Comparison of ENCODE assay signal across 8 cellular contexts in the genomic region with DNA sequence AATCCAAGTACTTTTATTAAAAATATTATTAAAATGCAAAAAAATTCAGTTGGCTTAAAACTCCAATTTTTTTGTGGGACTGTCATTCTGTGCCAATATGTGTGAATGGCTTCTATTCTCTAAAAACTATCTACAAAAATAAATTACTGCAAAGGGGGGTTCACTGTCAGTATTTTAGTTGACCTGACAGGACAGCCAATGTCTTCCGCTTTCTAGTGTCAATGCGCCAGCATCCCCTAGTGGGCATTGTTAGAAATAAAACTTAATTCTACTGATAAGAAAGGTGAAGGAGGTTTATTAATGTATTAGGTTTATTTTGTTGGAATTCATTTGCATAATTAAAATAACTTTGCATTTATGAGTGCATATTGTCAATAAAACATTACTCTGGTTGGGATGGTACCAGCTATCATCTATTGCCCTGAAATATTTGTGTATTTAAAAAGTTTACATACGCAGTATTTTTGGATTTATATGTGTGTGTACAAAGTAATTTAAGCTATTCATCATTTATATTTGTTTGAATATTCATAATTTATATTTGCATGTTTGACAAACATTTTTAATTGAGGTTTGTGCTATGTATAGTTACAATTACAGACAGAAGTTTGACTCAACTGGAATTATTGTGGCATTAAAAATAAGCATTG.
DNase-seq lines count a peak whose midpoint lies in the region; ATAC-seq and TF ChIP-seq lines count a peak whose summit lies in the region.

No MANE protein-coding gene starts in this region.

- H3K36me3 ChIP-seq in spleen, result no peaks in the 10 kb centered on the region

- H3K4me1 ChIP-seq in spleen, result no peaks in the 10 kb centered on the region

- H3K27ac Mint-ChIP-seq in activated T-cell treated with anti-CD3 and anti-CD28 coated beads, Interleukin-2, amount 50 U/mL, for 24 hours, result no peak overlapping the region

- no peaks in the 10 kb centered on the region for H3K36me3 Mint-ChIP-seq in activated T-cell treated with anti-CD3 and anti-CD28 coated beads, Interleukin-2, amount 50 U/mL, for 24 hours (ENCODE audit: low read depth)

- no peak for ATAC-seq in HG02938 (IDR thresholded peaks at IDR 0.05; ENCODE audit: unreplicated experiment)

- H3K27ac ChIP-seq in spleen, result no peak overlapping the region

- H3K9me3 Mint-ChIP-seq in activated T-cell treated with anti-CD3 and anti-CD28 coated beads, Interleukin-2, amount 50 U/mL, for 24 hours, result no peaks in the 10 kb centered on the region

- TF ChIP-seq POLR2A in spleen (IDR thresholded peaks at IDR 0.05), result no peak

- H3K4me3 ChIP-seq in fibroblast of the aortic adventitia (ENCODE audit: low read depth, low read length) (no peak overlapping the region), spleen (no peak overlapping the region)

- WGBS in spleen, 5 donors, result 63 to 74% (median 68%) methylated on average over 3 of the region's 3 CpGs

- H3K27me3 ChIP-seq in spleen (replicated peaks in 1 of 7), result no peaks in the 10 kb centered on the region

- peak; percentile 27 to 28 for DNase-seq in activated T-cell treated with anti-CD3 and anti-CD28 coated beads, Interleukin-2, amount 50 U/mL, for 48 hours
- DNase-seq in activated T-cell treated with anti-CD3 and anti-CD28 coated beads, Interleukin-2, amount 50 U/mL, for 24 hours, result no peak
- peak; percentile 26 for DNase-seq in KG1 (lab: John Stamatoyannopoulos, UW)
- DNase-seq in T-helper 9 cell, result peak; percentile 3
- DNase-seq in fibroblast of the aortic adventitia (ENCODE audit: low read depth), result peak; percentile 35
- no peak for DNase-seq in spleen
- DNase-seq in germinal center (ENCODE audit: low spot score), result no peak

- no peaks in the 10 kb centered on the region for H3K27me3 Mint-ChIP-seq in activated T-cell treated with anti-CD3 and anti-CD28 coated beads, Interleukin-2, amount 50 U/mL, for 24 hours

- intact Hi-C loops in spleen (cut with DNase I; ENCODE audit: low total_unique reads), result no loop called here

- TF ChIP-seq CTCF in fibroblast of the aortic adventitia (IDR thresholded peaks at IDR 0.05; ENCODE audit: insufficient read depth, low read length) (peak; percentile 78), spleen (IDR thresholded peaks at IDR 0.05 in 8 of 11, conservative IDR thresholded peaks at IDR 0.05 in 3 of 11) (peak in 7 of 11 experiments; percentile 5 to 56 (median 35))

- no peak overlapping the region for H3K4me3 Mint-ChIP-seq in activated T-cell treated with anti-CD3 and anti-CD28 coated beads, Interleukin-2, amount 50 U/mL, for 24 hours

- no peaks in the 10 kb centered on the region for H3K9me3 ChIP-seq in spleen

- H3K4me1 Mint-ChIP-seq in activated T-cell treated with anti-CD3 and anti-CD28 coated beads, Interleukin-2, amount 50 U/mL, for 24 hours (ENCODE audit: low read depth), result peaks cover 6% of the 10 kb centered on the region

Comparison
In these comparisons a context has a peak if more than half of its experiments do, and no peak if none do; other contexts are left out.
1. DNase-seq: peak in activated T-cell treated with anti-CD3 and anti-CD28 coated beads, Interleukin-2, amount 50 U/mL, for 48 hours (2 of 2), KG1 (single experiment), T-helper 9 cell (single experiment) and fibroblast of the aortic adventitia (single experiment); none in activated T-cell treated with anti-CD3 and anti-CD28 coated beads, Interleukin-2, amount 50 U/mL, for 24 hours (single experiment), spleen (single experiment) and germinal center (single experiment).